In genomic region chr1:45644661-45645060, GRCh38 we compare ENCODE assay signal across 23 cellular contexts. TPM values are rescaled to one million over a fixed set of nuclear protein-coding genes. Genes with fewer than 3 reads are reported as not detected.
DNase-seq lines count a peak whose midpoint lies in the region; ATAC-seq and TF ChIP-seq lines count a peak whose summit lies in the region.
"Had no signal": no experiment of that assay in that cellular context is flagged by ENCODE, and none has a peak within 500 bp of the region (broad histone marks: within the 10 kb centered on the region; RNA-seq: fewer than 3 reads in every experiment).

No MANE protein-coding gene starts in this region.

- no peak overlapping the region for H3K4me3 Mint-ChIP-seq in stimulated activated naive B cell treated with anti-CD40 and anti-IgM and Interleukin-4, amounts not matched to agents 10 μg/mL and 1 μg/mL and 100 μg/mL, for 72 hours
- no peak overlapping the region for H3K4me3 Mint-ChIP-seq in naive thymus-derived CD4-positive, alpha-beta T cell
- H3K4me3 Mint-ChIP-seq: activated naive CD4-positive, alpha-beta T cell treated with anti-CD3 and anti-CD28 coated beads, Interleukin-2, amount 10 ng/mL, durations not matched to agents 7 days and 5 days; activated T-cell treated with anti-CD3 and anti-CD28 coated beads, Interleukin-2, amount 50 U/mL, for 72 hours; CD14-positive monocyte; nephron progenitor cell had no signal

- peak; percentile 23 for ATAC-seq in stimulated activated naive B cell treated with anti-CD40 and anti-IgM and Interleukin-4, amounts not matched to agents 10 μg/mL and 1 μg/mL and 100 μg/mL, for 72 hours (replicated peaks)
- ATAC-seq in naive thymus-derived CD4-positive, alpha-beta T cell = no peak
- no peak for ATAC-seq in HG03571 (IDR thresholded peaks at IDR 0.05; ENCODE audit: unreplicated experiment)
- ATAC-seq: activated T-cell treated with anti-CD3 and anti-CD28 coated beads, Interleukin-2, amount 50 U/mL, for 72 hours; heart right ventricle had no signal

- peaks cover 14% of the 10 kb centered on the region for H3K4me1 ChIP-seq in KMS-11 (ENCODE audit: low read depth, poor library complexity, severe bottlenecking)
- H3K4me1 ChIP-seq in OCI-LY7 (ENCODE audit: insufficient read depth, low read length, poor library complexity, severe bottlenecking) = peaks cover 36% of the 10 kb centered on the region
- no peaks in the 10 kb centered on the region for H3K4me1 ChIP-seq in naive thymus-derived CD4-positive, alpha-beta T cell (ENCODE audit: control insufficient read depth in 2 of 2, insufficient read depth in 2 of 2, low read length in 2 of 2)
- H3K4me1 ChIP-seq: parathyroid adenoma had no signal

- no peaks in the 10 kb centered on the region for H3K9me3 Mint-ChIP-seq in stimulated activated naive B cell treated with anti-CD40 and anti-IgM and Interleukin-4, amounts not matched to agents 10 μg/mL and 1 μg/mL and 100 μg/mL, for 72 hours
- H3K9me3 Mint-ChIP-seq in naive thymus-derived CD4-positive, alpha-beta T cell = no peaks in the 10 kb centered on the region
- H3K9me3 Mint-ChIP-seq: activated naive CD4-positive, alpha-beta T cell treated with anti-CD3 and anti-CD28 coated beads, Interleukin-2, amount 10 ng/mL, durations not matched to agents 7 days and 5 days; activated T-cell treated with anti-CD3 and anti-CD28 coated beads, Interleukin-2, amount 50 U/mL, for 72 hours; CD14-positive monocyte; nephron progenitor cell had no signal

- H3K36me3 ChIP-seq in KMS-11 (ENCODE audit: insufficient read depth) (no peaks in the 10 kb centered on the region), OCI-LY7 (ENCODE audit: insufficient read depth, low read length) (peaks cover 86% of the 10 kb centered on the region)
- H3K36me3 ChIP-seq in naive thymus-derived CD4-positive, alpha-beta T cell (ENCODE audit: control insufficient read depth in 2 of 3, insufficient read depth in 3 of 3, low read length in 3 of 3) = peaks cover 5 to 22% (median 7%) of the 10 kb centered on the region in 3 experiments

- intact Hi-C loops in OCI-LY7 (cut with micrococcal nuclease; ENCODE audit: unreplicated experiment) = loop anchor here (2.0 to 10.0 kb wide), 2 partner anchors 198 to 360 kb away; no protein-coding TSS in a partner anchor
- intact Hi-C loops in naive thymus-derived CD4-positive, alpha-beta T cell (cut with micrococcal nuclease) = no loop called here

- POLR2A ChIA-PET in OCI-LY7 (lab: Charles Lee) = interaction anchor here (0.6 to 2.4 kb wide), 10 partner anchors 11 to 932 kb away, joined by 3 to 7 read pairs (median 4); partner anchors contain the start of gene GPBP1L1
- POLR2A ChIA-PET in naive thymus-derived CD4-positive, alpha-beta T cell (lab: Charles Lee) = interaction anchor here (2.3 kb wide), 1 partner anchor 41 kb away, joined by 10 read pairs; the partner anchor contains the start of gene GPBP1L1

- no peaks in the 10 kb centered on the region for H4K20me1 ChIP-seq in KMS-11 (ENCODE audit: insufficient read depth)
- H4K20me1 ChIP-seq in OCI-LY7 (ENCODE audit: insufficient read depth, low read length) = peaks cover 16% of the 10 kb centered on the region; the same call in 1 of the 2 replicates

- peak; percentile 65 for DNase-seq in OCI-LY7 (ENCODE audit: low spot score)
- peak; percentile 50 for DNase-seq in germinal center (ENCODE audit: low spot score)
- DNase-seq in stimulated activated naive B cell treated with anti-CD40 and anti-IgM and Interleukin-4, amounts not matched to agents 10 μg/mL and 1 μg/mL and 100 μg/mL, for 72 hours = no peak
- DNase-seq in iPS-NIHi7 (ENCODE audit: extremely low spot score) = no peak
- DNase-seq in stimulated activated CD4-positive, alpha-beta T cell treated with anti-CD3 and anti-CD28 coated beads, Interleukin-15, amount 100 ng/mL, for 24 hours = no peak
- no peak for DNase-seq in naive thymus-derived CD4-positive, alpha-beta T cell
- DNase-seq: activated CD4-positive, alpha-beta T cell treated with anti-CD3 and anti-CD28 coated beads for 48 hours; activated naive CD4-positive, alpha-beta T cell treated with anti-CD3 and anti-CD28 coated beads, Interleukin-2, amount 10 ng/mL, durations not matched to agents 7 days and 5 days; activated T-cell treated with anti-CD3 and anti-CD28 coated beads, Interleukin-2, amount 50 U/mL, for 72 hours; HCEC 1CT; heart right ventricle; IMR-90; nephron progenitor cell; SK-N-SH; stimulated activated CD4-positive, alpha-beta T cell treated with anti-CD3 and anti-CD28 coated beads, Interleukin-4, amount 100 ng/mL, for 24 hours; stimulated activated naive CD4-positive, alpha-beta T cell; thyroid gland had no signal

- H2AFZ ChIP-seq in KMS-11 (ENCODE audit: low read depth) = no peak overlapping the region
- H2AFZ ChIP-seq in OCI-LY7 (ENCODE audit: low read length) = no peak overlapping the region
- H2AFZ ChIP-seq: parathyroid adenoma had no signal

- no peak overlapping the region for H3K27ac Mint-ChIP-seq in stimulated activated naive B cell treated with anti-CD40 and anti-IgM and Interleukin-4, amounts not matched to agents 10 μg/mL and 1 μg/mL and 100 μg/mL, for 72 hours
- H3K27ac Mint-ChIP-seq in naive thymus-derived CD4-positive, alpha-beta T cell = peak overlapping the region in 4 of 9 donors; percentile 21 to 45 (median 36)
- H3K27ac Mint-ChIP-seq: nephron progenitor cell had no signal

- H3K27ac ChIP-seq in KMS-11 (peak overlapping the region; percentile 18; the same call in 1 of the 2 replicates), OCI-LY7 (ENCODE audit: low read depth, low read length, poor library complexity, severe bottlenecking) (peak overlapping the region; percentile 74)
- H3K27ac ChIP-seq in naive thymus-derived CD4-positive, alpha-beta T cell (ENCODE audit: low read depth, low read length) = no peak overlapping the region
- H3K27ac ChIP-seq: parathyroid adenoma, right atrium auricular region had no signal

- no peak overlapping the region for H3K9ac ChIP-seq in KMS-11
- H3K9ac ChIP-seq: parathyroid adenoma, SK-N-SH had no signal

- no peaks in the 10 kb centered on the region for H3K9me2 ChIP-seq in OCI-LY7 (ENCODE audit: insufficient read depth, low read length)
- H3K9me2 ChIP-seq: SK-N-SH had no signal

- H3K9me3 ChIP-seq in OCI-LY7 (ENCODE audit: low read length) = no peaks in the 10 kb centered on the region
- H3K9me3 ChIP-seq in naive thymus-derived CD4-positive, alpha-beta T cell (ENCODE audit: control insufficient read depth in 2 of 3, low read length in 3 of 3) = no peaks in the 10 kb centered on the region
- H3K9me3 ChIP-seq: heart right ventricle, right atrium auricular region, SK-N-SH, thyroid gland had no signal

- H3K27me3 Mint-ChIP-seq in stimulated activated naive B cell treated with anti-CD40 and anti-IgM and Interleukin-4, amounts not matched to agents 10 μg/mL and 1 μg/mL and 100 μg/mL, for 72 hours = no peaks in the 10 kb centered on the region
- H3K27me3 Mint-ChIP-seq in naive thymus-derived CD4-positive, alpha-beta T cell = no peaks in the 10 kb centered on the region
- H3K27me3 Mint-ChIP-seq: activated naive CD4-positive, alpha-beta T cell treated with anti-CD3 and anti-CD28 coated beads, Interleukin-2, amount 10 ng/mL, durations not matched to agents 7 days and 5 days had no signal

- H3K79me2 ChIP-seq in KMS-11 (ENCODE audit: insufficient read depth, low read depth) = no peaks in the 10 kb centered on the region; the same call in 1 of the 2 replicates
- H3K79me2 ChIP-seq in OCI-LY7 (ENCODE audit: insufficient read depth, low read depth, low read length) = peaks cover 17% of the 10 kb centered on the region; the same call in 1 of the 2 replicates
- H3K79me2 ChIP-seq: parathyroid adenoma had no signal

- BruUV-seq in OCI-LY7 (replicated peaks; lab: Mats Ljungman, UMichigan) = no TSS peak

- no peak overlapping the region for H3K4me2 ChIP-seq in KMS-11
- H3K4me2 ChIP-seq in OCI-LY7 (ENCODE audit: low read length) = peak overlapping the region; percentile 66
- H3K4me2 ChIP-seq: SK-N-SH had no signal

- peaks cover 40 to 49% of the 10 kb centered on the region in 2 donors for H3K36me3 Mint-ChIP-seq in stimulated activated naive B cell treated with anti-CD40 and anti-IgM and Interleukin-4, amounts not matched to agents 10 μg/mL and 1 μg/mL and 100 μg/mL, for 72 hours
- peaks cover 6 to 26% (median 8%) of the 10 kb centered on the region in 5 donors for H3K36me3 Mint-ChIP-seq in naive thymus-derived CD4-positive, alpha-beta T cell

- CTCF ChIA-PET in OCI-LY7 (lab: Charles Lee; ENCODE audit: unreplicated experiment) = interaction anchor here (0.5 kb wide), 1 partner anchor 14 kb away, joined by 3 read pairs; no protein-coding TSS in a partner anchor
- CTCF ChIA-PET in naive thymus-derived CD4-positive, alpha-beta T cell (lab: Charles Lee) = interaction anchor here (1.2 to 1.5 kb wide), 2 partner anchors 42 to 132 kb away, joined by 3 to 5 read pairs; partner anchors contain the start of gene GPBP1L1

- H3K27me3 ChIP-seq in KMS-11 (ENCODE audit: insufficient read depth, low read depth) = no peaks in the 10 kb centered on the region
- H3K27me3 ChIP-seq in naive thymus-derived CD4-positive, alpha-beta T cell (ENCODE audit: control insufficient read depth in 2 of 2, insufficient read depth in 2 of 2, low read length in 2 of 2) = no peaks in the 10 kb centered on the region
- H3K27me3 ChIP-seq: heart right ventricle, right atrium auricular region, thyroid gland had no signal

- H3K4me3 ChIP-seq in KMS-11 (IDR thresholded peaks at IDR 0.05; ENCODE audit: insufficient read depth, low read depth, low read length) = no peak overlapping the region
- peak overlapping the region; percentile 29 for H3K4me3 ChIP-seq in OCI-LY7 (ENCODE audit: low read depth, low read length, poor library complexity, severe bottlenecking)
- H3K4me3 ChIP-seq in naive thymus-derived CD4-positive, alpha-beta T cell (ENCODE audit: low read length) = no peak overlapping the region
- H3K4me3 ChIP-seq: heart right ventricle, right atrium auricular region, thyroid gland had no signal

- peaks cover 10 to 33% of the 10 kb centered on the region in 2 donors for H3K4me1 Mint-ChIP-seq in stimulated activated naive B cell treated with anti-CD40 and anti-IgM and Interleukin-4, amounts not matched to agents 10 μg/mL and 1 μg/mL and 100 μg/mL, for 72 hours
- H3K4me1 Mint-ChIP-seq in naive thymus-derived CD4-positive, alpha-beta T cell = peaks cover 0 to 25% (median 21%) of the 10 kb centered on the region in 7 donors
- H3K4me1 Mint-ChIP-seq: activated naive CD4-positive, alpha-beta T cell treated with anti-CD3 and anti-CD28 coated beads, Interleukin-2, amount 10 ng/mL, durations not matched to agents 7 days and 5 days; nephron progenitor cell had no signal

- TF ChIP-seq CTCF in KMS-11 (conservative IDR thresholded peaks at IDR 0.05; ENCODE audit: low read depth, low read length) (no peak), OCI-LY7 (conservative IDR thresholded peaks at IDR 0.05; ENCODE audit: low read length) (no peak)

RNA-seq across cellular contexts. Expression of gene CCDC17, which starts 20.8 kb away (rescaled TPM):
- total RNA-seq in OCI-LY7 (2014; rRNA removed; shearing (Covaris generic)) = 2.8 and 3.2 TPM in 2 replicates
- total RNA-seq in OCI-LY7 (2022) = 5.0 and 5.6 TPM in 2 replicates
- total RNA-seq in naive thymus-derived CD4-positive, alpha-beta T cell = 1 to 10 TPM; 5.0 to 9.6 (median 5.5) TPM
- under 1 TPM in 1 of 2 donors, not detected in 1; 0.18 TPM for polyA plus RNA-seq in naive thymus-derived CD4-positive, alpha-beta T cell
- total RNA-seq: epithelial cell of proximal tubule had no signal
- polyA plus RNA-seq: CD14-positive monocyte had no signal

RNA-seq across cellular contexts. Expression of gene GPBP1L1, which starts 41.7 kb away (rescaled TPM):
- total RNA-seq in OCI-LY7 (2014; rRNA removed; shearing (Covaris generic)) = 89.7 and 101 TPM in 2 replicates
- 117 and 130 TPM in 2 replicates for total RNA-seq in OCI-LY7 (2022)
- total RNA-seq in naive thymus-derived CD4-positive, alpha-beta T cell = 100 to 1,000 TPM; 110 to 180 (median 122) TPM
- 100 to 1,000 TPM; 104 to 109 TPM for polyA plus RNA-seq in naive thymus-derived CD4-positive, alpha-beta T cell

RNA-seq across cellular contexts. Expression of gene TMEM69, which starts 43.3 kb away (rescaled TPM):
- total RNA-seq in OCI-LY7 (2014; rRNA removed; shearing (Covaris generic)) = 24.7 and 35.8 TPM in 2 replicates
- total RNA-seq in OCI-LY7 (2022) = 42.2 and 49.1 TPM in 2 replicates
- total RNA-seq in naive thymus-derived CD4-positive, alpha-beta T cell = 10 to 100 TPM; 12.7 to 26.1 (median 20.1) TPM
- 10 to 100 TPM; 54.8 to 65.2 TPM for polyA plus RNA-seq in naive thymus-derived CD4-positive, alpha-beta T cell

Comparison
In these comparisons a context has a peak if more than half of its experiments do, and no peak if none do; other contexts are left out.
1. DNase-seq: peak in OCI-LY7 (single experiment) and germinal center (single experiment); none in stimulated activated naive B cell treated with anti-CD40 and anti-IgM and Interleukin-4, amounts not matched to agents 10 μg/mL and 1 μg/mL and 100 μg/mL, for 72 hours (single experiment), iPS-NIHi7 (single experiment), stimulated activated CD4-positive, alpha-beta T cell treated with anti-CD3 and anti-CD28 coated beads, Interleukin-15, amount 100 ng/mL, for 24 hours (single experiment) and naive thymus-derived CD4-positive, alpha-beta T cell (0 of 9).
2. ATAC-seq: peak in stimulated activated naive B cell treated with anti-CD40 and anti-IgM and Interleukin-4, amounts not matched to agents 10 μg/mL and 1 μg/mL and 100 μg/mL, for 72 hours (2 of 2); none in naive thymus-derived CD4-positive, alpha-beta T cell (single experiment) and HG03571 (single experiment).